27 cellular contexts compared by ENCODE assay signal in the genomic region with DNA sequence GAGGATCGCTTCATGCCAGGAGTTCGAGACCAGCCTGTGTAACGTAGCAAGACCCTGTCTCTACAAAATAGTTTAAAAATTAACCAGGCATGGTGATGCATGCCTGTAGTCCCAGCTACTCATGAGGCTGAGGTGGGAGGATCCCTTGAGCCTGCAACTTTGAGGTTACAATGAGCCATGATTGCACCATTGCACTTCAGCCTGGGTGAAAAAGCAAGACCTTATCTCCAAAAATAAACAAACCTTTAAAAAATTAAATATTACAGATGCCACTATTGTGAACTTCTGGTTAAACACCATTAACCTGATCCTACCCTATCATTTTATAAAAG.
A peak's percentile ranks its signal among the peaks of the same experiment; 100 is the strongest.
DNase-seq lines count a peak whose midpoint lies in the region; ATAC-seq and TF ChIP-seq lines count a peak whose summit lies in the region.
"Had no signal": no experiment of that assay in that cellular context is flagged by ENCODE, and none has a peak within 500 bp of the region (broad histone marks: within the 10 kb centered on the region; RNA-seq: fewer than 3 reads in every experiment).

No MANE protein-coding gene starts in this region.

- H3K9me3 Mint-ChIP-seq in HFFc6: no peaks in the 10 kb centered on the region
- no peaks in the 10 kb centered on the region for H3K9me3 Mint-ChIP-seq in activated T-helper 17 cell treated with anti-CD3 and anti-CD28 coated beads, Interleukin-2, amount 50 U/mL, for 72 hours
- H3K9me3 Mint-ChIP-seq: naive thymus-derived CD8-positive, alpha-beta T cell; stimulated activated memory B cell treated with anti-CD40 and anti-IgM and Interleukin-4, amounts not matched to agents 10 μg/mL and 1 μg/mL and 100 μg/mL, for 72 hours had no signal

- DNase-seq in Caki2 (ENCODE audit: low read depth) (peak; percentile 52), HFFc6 (peak; percentile 21), glomerular visceral epithelial cell (ENCODE audit: extremely low spot score) (peak; percentile 12), NCI-H2227 (lab: John Stamatoyannopoulos, UW; ENCODE audit: unreplicated experiment) (no peak), hepatic stellate cell (ENCODE audit: low spot score) (no peak), NCI-H748 (lab: John Stamatoyannopoulos, UW; ENCODE audit: unreplicated experiment) (no peak)
- DNase-seq: activated CD4-positive, alpha-beta T cell treated with anti-CD3 and anti-CD28 coated beads, Interleukin-2, amount 50 U/mL, for 4 hours; activated CD8-positive, alpha-beta memory T cell treated with anti-CD3 and anti-CD28 coated beads, Interleukin-2, amount 50 U/mL, for 48 hours; activated effector memory CD4-positive, alpha-beta T cell treated with Interleukin-2 at 50 U/mL for 16 hours; COR-L47; DND-41; effector CD8-positive, alpha-beta T cell; heart left ventricle; Karpas-422; left colon; midbrain; naive thymus-derived CD8-positive, alpha-beta T cell; NCI-H1092 treated with DMSO at 0.1 percent for 48 hours; NCI-H1930; NCI-H774; SK-N-SH; spleen; stimulated activated CD4-positive, alpha-beta T cell treated with anti-CD3 and anti-CD28 coated beads, Interleukin-2, amount 100 ng/mL, for 48 hours; WERI-Rb-1 had no signal

- H3K27me3 Mint-ChIP-seq in HFFc6 (ENCODE audit: insufficient read depth): no peaks in the 10 kb centered on the region
- no peaks in the 10 kb centered on the region for H3K27me3 Mint-ChIP-seq in activated T-helper 17 cell treated with anti-CD3 and anti-CD28 coated beads, Interleukin-2, amount 50 U/mL, for 72 hours
- H3K27me3 Mint-ChIP-seq: naive thymus-derived CD8-positive, alpha-beta T cell; stimulated activated memory B cell treated with anti-CD40 and anti-IgM and Interleukin-4, amounts not matched to agents 10 μg/mL and 1 μg/mL and 100 μg/mL, for 72 hours had no signal

- H3K36me3 Mint-ChIP-seq in HFFc6 (ENCODE audit: low read depth): peaks cover 31% of the 10 kb centered on the region
- no peaks in the 10 kb centered on the region for H3K36me3 Mint-ChIP-seq in activated T-helper 17 cell treated with anti-CD3 and anti-CD28 coated beads, Interleukin-2, amount 50 U/mL, for 72 hours (ENCODE audit: low read depth)
- H3K36me3 Mint-ChIP-seq: naive thymus-derived CD8-positive, alpha-beta T cell had no signal

- peak overlapping the region; percentile 40; the same call in 1 of the 2 replicates for H3K4me3 Mint-ChIP-seq in HFFc6
- H3K4me3 Mint-ChIP-seq in activated T-helper 17 cell treated with anti-CD3 and anti-CD28 coated beads, Interleukin-2, amount 50 U/mL, for 72 hours: no peak overlapping the region
- H3K4me3 Mint-ChIP-seq: naive thymus-derived CD8-positive, alpha-beta T cell; stimulated activated memory B cell treated with anti-CD40 and anti-IgM and Interleukin-4, amounts not matched to agents 10 μg/mL and 1 μg/mL and 100 μg/mL, for 72 hours had no signal

- peak; percentile 74 for ATAC-seq in activated T-helper 17 cell treated with anti-CD3 and anti-CD28 coated beads, Interleukin-2, amount 50 U/mL, for 72 hours (replicated peaks)
- ATAC-seq in HG02623 (IDR thresholded peaks at IDR 0.05; ENCODE audit: unreplicated experiment): no peak
- ATAC-seq: heart left ventricle; naive thymus-derived CD8-positive, alpha-beta T cell; stimulated activated memory B cell treated with anti-CD40 and anti-IgM and Interleukin-4, amounts not matched to agents 10 μg/mL and 1 μg/mL and 100 μg/mL, for 72 hours had no signal

- H3K27ac Mint-ChIP-seq in HFFc6: peak overlapping the region; percentile 47; the same call in 1 of the 2 replicates
- no peak overlapping the region for H3K27ac Mint-ChIP-seq in activated T-helper 17 cell treated with anti-CD3 and anti-CD28 coated beads, Interleukin-2, amount 50 U/mL, for 72 hours
- H3K27ac Mint-ChIP-seq: naive thymus-derived CD8-positive, alpha-beta T cell; stimulated activated memory B cell treated with anti-CD40 and anti-IgM and Interleukin-4, amounts not matched to agents 10 μg/mL and 1 μg/mL and 100 μg/mL, for 72 hours had no signal

- no peak for TF ChIP-seq CTCF in HFFc6 (IDR thresholded peaks at IDR 0.05)

- peaks cover 27% of the 10 kb centered on the region for H3K4me1 Mint-ChIP-seq in HFFc6 (ENCODE audit: low read depth)
- H3K4me1 Mint-ChIP-seq in activated T-helper 17 cell treated with anti-CD3 and anti-CD28 coated beads, Interleukin-2, amount 50 U/mL, for 72 hours: no peaks in the 10 kb centered on the region
- H3K4me1 Mint-ChIP-seq: stimulated activated memory B cell treated with anti-CD40 and anti-IgM and Interleukin-4, amounts not matched to agents 10 μg/mL and 1 μg/mL and 100 μg/mL, for 72 hours had no signal

- in situ Hi-C loops in Caki2 (cut with HindIII; ENCODE audit: low pct_unique_long_range_greater_than_20kb, low sequenced_read_pairs): no loop called here

Comparison
In these comparisons a context has a peak if more than half of its experiments do, and no peak if none do; other contexts are left out.
1. DNase-seq: peak in Caki2 (single experiment), HFFc6 (single experiment) and glomerular visceral epithelial cell (single experiment); none in NCI-H2227 (single experiment), hepatic stellate cell (single experiment) and NCI-H748 (single experiment).